ENCODE assay signal across 11 cellular contexts in the genomic region with DNA sequence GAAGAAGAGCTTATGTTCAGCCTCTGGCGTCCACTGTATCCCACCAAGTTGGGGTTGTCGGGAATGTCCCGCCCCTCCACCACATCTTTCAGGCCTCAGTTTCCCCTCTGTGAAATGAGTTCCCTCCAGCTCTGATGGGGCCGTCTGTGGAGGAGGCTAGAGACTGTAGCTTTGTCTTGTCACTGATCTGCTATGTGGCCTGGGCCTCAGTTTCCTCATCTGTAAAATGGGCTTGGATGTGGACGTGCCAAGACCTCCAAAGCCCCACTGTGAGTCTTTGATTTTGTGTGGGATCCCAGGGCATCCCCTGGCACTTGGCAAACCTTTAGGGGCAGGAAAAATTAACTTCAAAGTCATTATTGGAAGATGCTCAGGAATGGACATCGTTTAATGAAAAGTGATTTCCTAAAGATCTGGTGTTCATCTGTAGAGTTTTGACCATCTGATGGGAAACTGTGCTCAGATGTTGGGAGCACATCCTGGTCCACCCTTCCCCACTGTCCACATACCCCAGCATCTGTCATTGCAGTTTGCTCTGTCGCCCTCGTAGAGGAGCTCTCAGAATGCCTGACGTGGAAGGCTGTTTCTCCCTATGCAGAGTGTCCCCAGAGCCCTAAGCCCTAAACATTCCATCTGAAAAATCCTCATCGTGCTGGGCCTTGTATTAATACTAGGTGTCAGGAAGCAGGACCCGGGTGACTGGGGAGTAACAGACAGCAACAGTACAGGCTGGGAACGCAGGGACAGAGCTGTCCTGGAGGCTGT. TPM values are rescaled to one million over a fixed set of nuclear protein-coding genes. Genes with fewer than 3 reads are reported as not detected.
DNase-seq lines count a peak whose midpoint lies in the region; TF ChIP-seq lines count a peak whose summit lies in the region.
"Had no signal": no experiment of that assay in that cellular context is flagged by ENCODE, and none has a peak within 500 bp of the region (broad histone marks: within the 10 kb centered on the region; RNA-seq: fewer than 3 reads in every experiment).

No MANE protein-coding gene starts in this region.

- H3K4me1 Mint-ChIP-seq in IgD-negative memory B cell (peaks cover 55 to 81% (median 81%) of the 10 kb centered on the region in 3 donors), nephron progenitor cell (peaks cover 54% of the 10 kb centered on the region)

- H3K4me3 ChIP-seq in BLaER1 treated with 17β-estradiol and CSF1 and Interleukin-3, amounts not matched to agents 10 nM and 100 nM, result peak overlapping the region in 7 of 10 experiments; percentile 11 to 53 (median 31); a peak in 12 of 20 replicates

- H3K36me3 Mint-ChIP-seq in IgD-negative memory B cell (no peaks in the 10 kb centered on the region), nephron progenitor cell (ENCODE audit: low read depth) (no peaks in the 10 kb centered on the region)

- H3K4me3 Mint-ChIP-seq in IgD-negative memory B cell, result peak overlapping the region; percentile 64 to 90 (median 80)
- H3K4me3 Mint-ChIP-seq in nephron progenitor cell, result no peak overlapping the region

- peaks cover 86 to 98% (median 94%) of the 10 kb centered on the region in 10 experiments for H3K4me1 ChIP-seq in BLaER1 treated with 17β-estradiol and CSF1 and Interleukin-3, amounts not matched to agents 10 nM and 100 nM

- peaks cover 0 to 35% (median 0%) of the 10 kb centered on the region in 11 experiments; a peak in 9 of 22 replicates for H3K36me3 ChIP-seq in BLaER1 treated with 17β-estradiol and CSF1 and Interleukin-3, amounts not matched to agents 10 nM and 100 nM

- H3K27ac ChIP-seq in BLaER1 treated with 17β-estradiol and CSF1 and Interleukin-3, amounts not matched to agents 10 nM and 100 nM, result peak overlapping the region; percentile 61 to 90 (median 78)
- H3K27ac ChIP-seq in caudate nucleus (ENCODE audit: low read depth, low read length), result peak overlapping the region; percentile 42

- H3K27ac Mint-ChIP-seq in IgD-negative memory B cell (peak overlapping the region; percentile 87 to 100 (median 98)), nephron progenitor cell (peak overlapping the region; percentile 59)

- H3K27me3 ChIP-seq in BLaER1 treated with 17β-estradiol and CSF1 and Interleukin-3, amounts not matched to agents 10 nM and 100 nM, result no peaks in the 10 kb centered on the region

- H3K4me2 ChIP-seq in BLaER1 treated with 17β-estradiol and CSF1 and Interleukin-3, amounts not matched to agents 10 nM and 100 nM, result peak overlapping the region; percentile 74 to 99 (median 88)

- no peaks in the 10 kb centered on the region for H3K9me3 ChIP-seq in BLaER1 treated with 17β-estradiol and CSF1 and Interleukin-3, amounts not matched to agents 10 nM and 100 nM (replicated peaks in 1 of 11)

- H4K20me1 ChIP-seq in BLaER1 treated with 17β-estradiol and CSF1 and Interleukin-3, amounts not matched to agents 10 nM and 100 nM, result peaks cover 0 to 97% (median 93%) of the 10 kb centered on the region in 11 experiments; a peak in 19 of 22 replicates

- no peaks in the 10 kb centered on the region for H3K27me3 Mint-ChIP-seq in IgD-negative memory B cell
- peaks cover 4% of the 10 kb centered on the region for H3K27me3 Mint-ChIP-seq in nephron progenitor cell (ENCODE audit: low read depth, poor library complexity)

- H3K9me3 Mint-ChIP-seq in IgD-negative memory B cell, result no peaks in the 10 kb centered on the region
- no peaks in the 10 kb centered on the region for H3K9me3 Mint-ChIP-seq in nephron progenitor cell

- H3K9ac ChIP-seq in BLaER1 treated with 17β-estradiol and CSF1 and Interleukin-3, amounts not matched to agents 10 nM and 100 nM, result peak overlapping the region; percentile 44 to 81 (median 68)

- TF ChIP-seq CTCF in nephron progenitor cell (IDR thresholded peaks at IDR 0.05), result no peak

- DNase-seq in caudate nucleus (lab: John Stamatoyannopoulos, UW) (peak in 3 of 61 donors; percentile 14 to 29 (median 16)), nephron progenitor cell (no peak), SHP77 (lab: John Stamatoyannopoulos, UW) (no peak), NCI-H748 treated with DMSO at 0.1 percent for 48 hours (lab: John Stamatoyannopoulos, UW) (no peak), EL (no peak), NCI-H128 (lab: John Stamatoyannopoulos, UW; ENCODE audit: unreplicated experiment) (no peak)
- DNase-seq: cortex of kidney, GOT3, NCI-H1694 treated with DMSO at 0.1 percent for 48 hours had no signal

RNA-seq across cellular contexts. Expression of gene SLC6A6, which starts 28.5 kb away (rescaled TPM):
- polyA plus RNA-seq in IgD-negative memory B cell, result 7.6 TPM
